ENCODE assay signal across 11 cellular contexts in the genomic region with DNA sequence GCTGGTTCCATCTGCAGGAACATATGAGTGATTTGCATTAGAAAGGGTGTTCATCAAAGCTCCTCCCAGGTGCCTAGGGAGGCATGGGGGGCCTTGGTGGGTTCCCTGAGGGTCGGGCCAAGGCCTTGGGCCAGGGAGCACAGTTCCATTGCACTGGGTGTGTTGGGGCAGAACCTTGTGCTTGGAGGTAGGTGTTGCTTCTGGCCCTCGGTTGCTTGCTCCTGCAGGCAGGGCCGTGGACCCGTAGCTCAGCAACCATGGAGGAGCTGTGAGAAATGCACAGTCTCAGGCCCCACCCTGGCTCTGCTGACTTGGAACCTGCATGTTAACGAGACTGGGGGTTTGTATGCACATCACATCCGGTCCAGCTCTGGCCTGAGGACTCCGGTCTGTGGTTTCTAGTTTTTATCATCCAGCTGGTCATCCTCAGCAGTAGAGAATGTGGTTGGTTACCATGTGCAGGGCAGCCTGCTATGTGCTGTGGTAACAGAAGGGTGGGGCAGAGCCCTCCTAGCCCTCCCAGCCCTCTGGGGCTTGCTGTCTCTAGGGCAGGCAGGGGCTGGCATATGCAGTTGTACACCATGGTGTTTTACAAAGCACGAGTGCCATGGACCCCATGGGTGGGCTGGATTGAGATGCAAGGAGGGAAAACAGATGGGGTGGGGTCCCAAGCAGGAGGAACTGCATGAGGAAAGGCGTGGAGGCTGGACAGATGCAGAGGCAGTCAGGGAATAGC.
DNase-seq lines count a peak whose midpoint lies in the region; ATAC-seq and TF ChIP-seq lines count a peak whose summit lies in the region.
"Had no signal": no experiment of that assay in that cellular context is flagged by ENCODE, and none has a peak within 500 bp of the region (broad histone marks: within the 10 kb centered on the region; RNA-seq: fewer than 3 reads in every experiment).

No MANE protein-coding gene starts in this region.

- H3K4me3 ChIP-seq in OCI-LY3 (ENCODE audit: low read length) = no peak overlapping the region
- H3K4me3 ChIP-seq: skin epidermis had no signal

- TF ChIP-seq CTCF in OCI-LY3 (IDR thresholded peaks at IDR 0.05; ENCODE audit: low read depth, low read length) = no peak
- no peak for TF ChIP-seq CTCF in osteocyte (IDR thresholded peaks at IDR 0.05)

- no peaks in the 10 kb centered on the region for H4K20me1 ChIP-seq in OCI-LY3 (ENCODE audit: insufficient read depth, low read length)

- no peaks in the 10 kb centered on the region for H3K9me3 ChIP-seq in OCI-LY3 (ENCODE audit: insufficient read depth, low read length)

- no peaks in the 10 kb centered on the region for H3K9me3 Mint-ChIP-seq in central memory CD8-positive, alpha-beta T cell
- H3K9me3 Mint-ChIP-seq in osteocyte (ENCODE audit: unreplicated experiment) = no peaks in the 10 kb centered on the region

- peak overlapping the region; percentile 62 for H3K4me3 Mint-ChIP-seq in central memory CD8-positive, alpha-beta T cell
- H3K4me3 Mint-ChIP-seq in osteocyte (ENCODE audit: unreplicated experiment) = no peak overlapping the region

- no peaks in the 10 kb centered on the region for H3K27me3 Mint-ChIP-seq in central memory CD8-positive, alpha-beta T cell
- H3K27me3 Mint-ChIP-seq in osteocyte (ENCODE audit: unreplicated experiment) = no peaks in the 10 kb centered on the region

- H3K4me2 ChIP-seq in OCI-LY3 (ENCODE audit: low read length) = peak overlapping the region; percentile 58

- no peaks in the 10 kb centered on the region for H3K79me2 ChIP-seq in OCI-LY3 (ENCODE audit: low read length)

- H3K36me3 Mint-ChIP-seq in central memory CD8-positive, alpha-beta T cell (ENCODE audit: insufficient read depth) = no peaks in the 10 kb centered on the region
- no peaks in the 10 kb centered on the region for H3K36me3 Mint-ChIP-seq in osteocyte (ENCODE audit: unreplicated experiment)

- H2AFZ ChIP-seq in OCI-LY3 (ENCODE audit: low read depth, low read length) = no peak overlapping the region

- H3K27me3 ChIP-seq in OCI-LY3 (ENCODE audit: low read depth, low read length) = no peaks in the 10 kb centered on the region

- peak; percentile 6 for DNase-seq in DMS 273 (lab: John Stamatoyannopoulos, UW; ENCODE audit: unreplicated experiment)
- no peak for DNase-seq in DMS 273 treated with DMSO at 0.1 percent for 48 hours (lab: John Stamatoyannopoulos, UW)
- no peak for DNase-seq in central memory CD8-positive, alpha-beta T cell (ENCODE audit: low spot score in 2 of 2)
- DNase-seq in osteocyte (ENCODE audit: extremely low spot score, unreplicated experiment) = peak; percentile 73
- no peak for DNase-seq in DMS153 (lab: John Stamatoyannopoulos, UW)
- DNase-seq in left lobe of liver (ENCODE audit: low spot score) = no peak
- DNase-seq in GOT3 (lab: John Stamatoyannopoulos, UW) = no peak
- DNase-seq: amygdala had no signal

- no peak overlapping the region for H3K27ac ChIP-seq in OCI-LY3 (ENCODE audit: low read length)
- H3K27ac ChIP-seq: 22Rv1, skin epidermis had no signal

- peaks cover 70% of the 10 kb centered on the region for H3K4me1 Mint-ChIP-seq in central memory CD8-positive, alpha-beta T cell
- peaks cover 13% of the 10 kb centered on the region for H3K4me1 Mint-ChIP-seq in osteocyte (ENCODE audit: unreplicated experiment)

- H3K36me3 ChIP-seq in OCI-LY3 (replicated peaks; ENCODE audit: low read depth, low read length) = no peaks in the 10 kb centered on the region

- no peak overlapping the region for H3K9ac ChIP-seq in OCI-LY3 (ENCODE audit: low read length)

- peak overlapping the region; percentile 93 for H3K27ac Mint-ChIP-seq in central memory CD8-positive, alpha-beta T cell (ENCODE audit: low read depth)
- no peak overlapping the region for H3K27ac Mint-ChIP-seq in osteocyte (ENCODE audit: unreplicated experiment)

- no peak for ATAC-seq in central memory CD8-positive, alpha-beta T cell (replicated peaks; ENCODE audit: extremely low read depth, poor library complexity, severe bottlenecking)
- ATAC-seq in left lobe of liver = no peak

- H3K4me1 ChIP-seq in OCI-LY3 (ENCODE audit: low read length) = peaks cover 23% of the 10 kb centered on the region

Comparison
In these comparisons a context has a peak if more than half of its experiments do, and no peak if none do; other contexts are left out.
1. DNase-seq: peak in DMS 273 (single experiment) and osteocyte (single experiment); none in DMS 273 treated with DMSO at 0.1 percent for 48 hours (single experiment), central memory CD8-positive, alpha-beta T cell (0 of 2), DMS153 (single experiment), left lobe of liver (single experiment) and GOT3 (single experiment).